In the genomic region with DNA sequence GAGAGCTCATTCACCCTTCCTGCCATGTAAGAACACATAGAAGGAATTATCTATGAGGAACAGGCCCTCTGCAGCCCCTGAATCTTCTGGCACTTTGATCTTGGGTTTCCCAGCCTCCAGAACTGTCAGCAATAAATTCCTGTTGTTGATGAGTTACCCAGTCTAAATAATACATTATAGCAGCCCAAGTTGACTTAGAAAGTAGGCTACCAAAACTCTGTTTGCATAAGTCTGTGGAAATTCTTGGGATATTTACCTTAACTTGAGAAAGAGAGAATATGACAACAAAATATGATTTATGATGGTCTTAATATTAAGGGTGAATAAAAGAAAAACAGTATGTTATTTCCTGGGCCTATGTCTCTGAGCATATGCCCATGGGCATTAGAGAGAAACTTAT, we compare ENCODE assay signal across 34 cellular contexts.
DNase-seq lines count a peak whose midpoint lies in the region; ATAC-seq, FAIRE-seq and TF ChIP-seq lines count a peak whose summit lies in the region.
"Had no signal": no experiment of that assay in that cellular context is flagged by ENCODE, and none has a peak within 500 bp of the region (broad histone marks: within the 10 kb centered on the region; RNA-seq: fewer than 3 reads in every experiment).

No MANE protein-coding gene starts in this region.

- peak in 1 of 2 experiments; percentile 62 for DNase-seq in A549 (ENCODE audit: low read depth in 1 of 2, low spot score in 1 of 2)
- DNase-seq in GM23338 (ENCODE audit: low spot score) = no peak
- DNase-seq in endothelial cell of umbilical vein (ENCODE audit: low read depth, low spot score) = no peak
- no peak for DNase-seq in HK-2 (ENCODE audit: unreplicated experiment)
- DNase-seq in activated CD8-positive, alpha-beta memory T cell treated with anti-CD3 and anti-CD28 coated beads, Interleukin-2, amount 50 U/mL, for 48 hours = no peak
- DNase-seq in HEK293T (ENCODE audit: extremely low spot score) = no peak
- DNase-seq: 8988T; ACHN; AML-193; BE2C; C1 segment of cervical spinal cord; Calu3; CD4-positive, alpha-beta memory T cell; CD4-positive, alpha-beta T cell; CD4-positive, CD25-positive, alpha-beta regulatory T cell; CD8-positive, alpha-beta memory T cell; CD8-positive, alpha-beta T cell; COR-L47; DMS 273 treated with DMSO at 0.1 percent for 48 hours; DMS153; DMS53; DMS79; DMS79 treated with DMSO at 0.1 percent for 48 hours; DND-41; EL had no signal

- H3K27ac Mint-ChIP-seq in GM23338 = no peak overlapping the region
- H3K27ac Mint-ChIP-seq: B cell; CD14-positive monocyte; CD4-positive, alpha-beta memory T cell; CD4-positive, alpha-beta T cell; CD4-positive, CD25-positive, alpha-beta regulatory T cell; CD8-positive, alpha-beta memory T cell; CD8-positive, alpha-beta T cell had no signal

- H3K36me3 ChIP-seq in GM23338 (ENCODE audit: insufficient read depth) (no peaks in the 10 kb centered on the region), endothelial cell of umbilical vein (ENCODE audit: control insufficient read depth in 2 of 2, extremely low read depth in 1 of 2, insufficient read depth in 2 of 2, low read length in 2 of 2) (no peaks in the 10 kb centered on the region)
- H3K36me3 ChIP-seq: BE2C; BLaER1; BLaER1 treated with 17β-estradiol and CSF1 and Interleukin-3, amounts not matched to agents 10 nM and 100 nM had no signal

- dilution Hi-C loops in endothelial cell of umbilical vein (cut with MboI; ENCODE audit: extremely low pct_ligation_motif_present, low sequenced_read_pairs) = no loop called here

- H3K4me1 ChIP-seq in A549 (peaks cover 16% of the 10 kb centered on the region), GM23338 (ENCODE audit: insufficient read depth) (no peaks in the 10 kb centered on the region), endothelial cell of umbilical vein (ENCODE audit: control insufficient read depth, extremely low read depth, insufficient read depth, low read length) (no peaks in the 10 kb centered on the region)
- H3K4me1 ChIP-seq: BE2C; BLaER1; BLaER1 treated with 17β-estradiol and CSF1 and Interleukin-3, amounts not matched to agents 10 nM and 100 nM had no signal

- no peaks in the 10 kb centered on the region for H3K9me3 Mint-ChIP-seq in GM23338

- BruUV-seq in endothelial cell of umbilical vein (replicated peaks; lab: Mats Ljungman, UMichigan) = no TSS peak

- H3K36me3 Mint-ChIP-seq in GM23338 (ENCODE audit: low read depth) = no peaks in the 10 kb centered on the region
- H3K36me3 Mint-ChIP-seq: CD14-positive monocyte; CD4-positive, alpha-beta memory T cell; CD4-positive, CD25-positive, alpha-beta regulatory T cell; CD8-positive, alpha-beta T cell had no signal

- H4K20me1 ChIP-seq in GM23338 (replicated peaks; ENCODE audit: insufficient read depth) (no peaks in the 10 kb centered on the region), endothelial cell of umbilical vein (replicated peaks; ENCODE audit: control insufficient read depth, extremely low read depth, insufficient read depth, low read length) (no peaks in the 10 kb centered on the region)
- H4K20me1 ChIP-seq: BLaER1; BLaER1 treated with 17β-estradiol and CSF1 and Interleukin-3, amounts not matched to agents 10 nM and 100 nM had no signal

- no peaks in the 10 kb centered on the region for H3K9me1 ChIP-seq in endothelial cell of umbilical vein (replicated peaks; ENCODE audit: control insufficient read depth, extremely low read depth, insufficient read depth, low read length)

- H3K4me3 ChIP-seq in A549 = no peak overlapping the region
- no peak overlapping the region for H3K4me3 ChIP-seq in GM23338
- H3K4me3 ChIP-seq in endothelial cell of umbilical vein (replicated peaks in 1 of 3; ENCODE audit: insufficient read depth in 1 of 3, low read depth in 1 of 3, low read length in 3 of 3) = no peak overlapping the region
- H3K4me3 ChIP-seq: BLaER1; BLaER1 treated with 17β-estradiol and CSF1 and Interleukin-3, amounts not matched to agents 10 nM and 100 nM had no signal

- H3K27ac ChIP-seq in A549 (0 out of 6 replicates have a peak overlapping the region, but pooled peaks of 1 of the 2 experiments have one; percentile 19), GM23338 (ENCODE audit: low read depth) (no peak overlapping the region), endothelial cell of umbilical vein (ENCODE audit: insufficient read depth, low read depth, low read length) (no peak overlapping the region)
- H3K27ac ChIP-seq: 22Rv1; BLaER1; BLaER1 treated with 17β-estradiol and CSF1 and Interleukin-3, amounts not matched to agents 10 nM and 100 nM; C4-2B had no signal

- peak overlapping the region; percentile 8; the same call in 1 of the 2 replicates for H2AFZ ChIP-seq in GM23338
- H2AFZ ChIP-seq in endothelial cell of umbilical vein (ENCODE audit: low read depth, low read length) = no peak overlapping the region

- TF ChIP-seq POLR2A in A549 (IDR thresholded peaks at IDR 0.05; ENCODE audit: low read length) (no peak), endothelial cell of umbilical vein (IDR thresholded peaks at IDR 0.05; ENCODE audit: low read depth, low read length) (no peak)

- POLR2A ChIA-PET in A549 (lab: Yijun Ruan, JAX) (no interaction called here), endothelial cell of umbilical vein (lab: Charles Lee) (no interaction called here), HEK293T (lab: Yijun Ruan, JAX) (no interaction called here)

- TF ChIP-seq RAD21 in A549 (conservative IDR thresholded peaks at IDR 0.05 in 1 of 2, IDR thresholded peaks at IDR 0.05 in 1 of 2) = no peak; a peak in 1 of 5 replicates

- H3K27me3 ChIP-seq in GM23338 (ENCODE audit: insufficient read depth) = no peaks in the 10 kb centered on the region
- no peaks in the 10 kb centered on the region for H3K27me3 ChIP-seq in endothelial cell of umbilical vein (ENCODE audit: control insufficient read depth in 2 of 2, insufficient read depth in 2 of 2, low read length in 2 of 2)
- H3K27me3 ChIP-seq: BE2C; BLaER1; BLaER1 treated with 17β-estradiol and CSF1 and Interleukin-3, amounts not matched to agents 10 nM and 100 nM had no signal

- H3F3A ChIP-seq in GM23338 (replicated peaks; ENCODE audit: low read depth) = no peaks in the 10 kb centered on the region

- CTCF ChIA-PET in A549 (lab: Yijun Ruan, JAX) (interaction anchor here (0.6 kb wide), 1 partner anchor 119 kb away, joined by 4 read pairs; no protein-coding TSS in a partner anchor), endothelial cell of umbilical vein (lab: Charles Lee) (no interaction called here), HEK293T (lab: Yijun Ruan, JAX) (no interaction called here)

- no peak for TF ChIP-seq CTCF in A549 (IDR thresholded peaks at IDR 0.05)
- no peak for TF ChIP-seq CTCF in GM23338 (conservative IDR thresholded peaks at IDR 0.05; ENCODE audit: low read depth in 2 of 2)
- no peak for TF ChIP-seq CTCF in endothelial cell of umbilical vein (IDR thresholded peaks at IDR 0.05; ENCODE audit: extremely low read depth in 1 of 2, insufficient read depth in 1 of 2, low read depth in 1 of 2, low read length in 2 of 2)

- peak overlapping the region; percentile 24 for H3K4me2 ChIP-seq in A549
- no peak overlapping the region for H3K4me2 ChIP-seq in GM23338
- H3K4me2 ChIP-seq in endothelial cell of umbilical vein (ENCODE audit: insufficient read depth, low read length) = no peak overlapping the region
- H3K4me2 ChIP-seq: BLaER1; BLaER1 treated with 17β-estradiol and CSF1 and Interleukin-3, amounts not matched to agents 10 nM and 100 nM had no signal

- H3K9me2 ChIP-seq in GM23338 (ENCODE audit: insufficient read depth) = no peaks in the 10 kb centered on the region

- intact Hi-C loops in endothelial cell of umbilical vein (cut with micrococcal nuclease) = no loop called here

- FAIRE-seq in A549 (lab: Jason Lieb, UNC) (no peak), endothelial cell of umbilical vein (lab: Jason Lieb, UNC) (peak; percentile 42)
- FAIRE-seq: A204.1, D721Med had no signal

- H3K9me3 ChIP-seq in A549 (no peaks in the 10 kb centered on the region), endothelial cell of umbilical vein (replicated peaks; ENCODE audit: control insufficient read depth, insufficient read depth, low read length) (peaks cover 5% of the 10 kb centered on the region)
- H3K9me3 ChIP-seq: BE2C; BLaER1; BLaER1 treated with 17β-estradiol and CSF1 and Interleukin-3, amounts not matched to agents 10 nM and 100 nM; Caco-2 had no signal

- H3K4me1 Mint-ChIP-seq in GM23338 = peaks cover 5% of the 10 kb centered on the region
- H3K4me1 Mint-ChIP-seq: B cell; CD14-positive monocyte; CD4-positive, alpha-beta memory T cell; CD4-positive, CD25-positive, alpha-beta regulatory T cell; CD8-positive, alpha-beta memory T cell had no signal

- H3K9ac ChIP-seq in endothelial cell of umbilical vein (replicated peaks; ENCODE audit: extremely low read depth, insufficient read depth, low read length) = no peak overlapping the region
- H3K9ac ChIP-seq: BLaER1; BLaER1 treated with 17β-estradiol and CSF1 and Interleukin-3, amounts not matched to agents 10 nM and 100 nM had no signal

- ATAC-seq in A549 = peak in 1 of 2 experiments; percentile 81; a peak in 3 of 6 replicates
- ATAC-seq in GM23338 = no peak
- ATAC-seq: CD8-positive, alpha-beta T cell had no signal

- no peak overlapping the region for H3K4me3 Mint-ChIP-seq in GM23338
- H3K4me3 Mint-ChIP-seq: B cell; CD14-positive monocyte; CD4-positive, alpha-beta memory T cell; CD4-positive, alpha-beta T cell; CD4-positive, CD25-positive, alpha-beta regulatory T cell; CD8-positive, alpha-beta memory T cell; CD8-positive, alpha-beta T cell had no signal

- H3K79me2 ChIP-seq in GM23338 (replicated peaks; ENCODE audit: insufficient read depth) (no peaks in the 10 kb centered on the region), endothelial cell of umbilical vein (ENCODE audit: control insufficient read depth, insufficient read depth, low read length) (no peaks in the 10 kb centered on the region)

- H3K27me3 Mint-ChIP-seq in GM23338 (ENCODE audit: insufficient read depth, low read depth, poor library complexity) = peaks cover 5% of the 10 kb centered on the region
- H3K27me3 Mint-ChIP-seq: B cell; CD4-positive, alpha-beta memory T cell; CD4-positive, alpha-beta T cell; CD4-positive, CD25-positive, alpha-beta regulatory T cell; CD8-positive, alpha-beta memory T cell had no signal

- peak in 1 of 2 experiments; percentile 32; a peak in 1 of 5 replicates for TF ChIP-seq EP300 in A549 (IDR thresholded peaks at IDR 0.05)

TF ChIP-seq in A549, 52 proteins besides CTCF, POLR2A, EP300 and RAD21 (continues in another document):
- TF ChIP-seq KDM5A (IDR thresholded peaks at IDR 0.05) (no peak), GATA3 (IDR thresholded peaks at IDR 0.05; ENCODE audit: borderline replicate concordance) (peak; percentile 87)

TF ChIP-seq in GM23338, 12 proteins besides CTCF, POLR2A, EP300 and RAD21 (continues in another document):
- TF ChIP-seq ZNF114 (CRISPR knock-in tag; IDR thresholded peaks at IDR 0.05) (no peak), STAT1 (IDR thresholded peaks at IDR 0.05; ENCODE audit: unreplicated experiment) (no peak)

TF ChIP-seq in endothelial cell of umbilical vein, 7 proteins besides CTCF, POLR2A, EP300 and RAD21 (continues in another document):
- TF ChIP-seq MYC (IDR thresholded peaks at IDR 0.05; ENCODE audit: low read depth, low read length) (no peak), FOS (IDR thresholded peaks at IDR 0.05; ENCODE audit: borderline replicate concordance, insufficient read depth, low read length) (no peak)

TF ChIP-seq in HEK293T, 16 proteins besides CTCF, POLR2A, EP300 and RAD21 (continues in another document):
- TF ChIP-seq FOXA1 (IDR thresholded peaks at IDR 0.05) = no peak
- TF ChIP-seq ELF4 (IDR thresholded peaks at IDR 0.05) = no peak
- no peak for TF ChIP-seq SP1 (IDR thresholded peaks at IDR 0.05)
- TF ChIP-seq FOXK2 (IDR thresholded peaks at IDR 0.05) = no peak
